Comparison of ENCODE assay signal across 18 cellular contexts in the genomic region with DNA sequence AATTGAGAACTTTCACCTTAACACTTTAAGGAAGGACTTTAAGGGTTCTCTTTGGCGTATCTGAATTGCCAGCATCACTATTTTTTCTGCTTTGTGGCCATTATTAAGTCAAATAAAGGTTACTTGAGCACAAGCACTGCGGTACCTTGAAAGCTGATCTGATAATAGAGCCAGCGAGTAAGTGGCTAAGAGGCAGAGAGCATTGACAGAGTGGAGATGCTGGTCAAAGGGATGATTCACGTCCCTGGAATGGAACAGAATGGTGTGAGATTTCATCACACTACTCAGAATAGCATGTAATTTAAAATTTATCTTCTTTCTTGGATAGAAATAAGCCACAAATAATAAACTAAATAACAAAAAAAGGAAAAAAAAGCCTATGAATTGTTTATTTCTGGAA. TPM values are rescaled to one million over a fixed set of nuclear protein-coding genes. Genes with fewer than 3 reads are reported as not detected.
DNase-seq lines count a peak whose midpoint lies in the region; ATAC-seq and TF ChIP-seq lines count a peak whose summit lies in the region.
"Had no signal": no experiment of that assay in that cellular context is flagged by ENCODE, and none has a peak within 500 bp of the region (broad histone marks: within the 10 kb centered on the region; RNA-seq: fewer than 3 reads in every experiment).

No MANE protein-coding gene starts in this region.

- no peak for TF ChIP-seq RAD21 in SK-N-SH (IDR thresholded peaks at IDR 0.05; ENCODE audit: low read length)

- ATAC-seq in SK-N-SH treated with all-trans-retinoic acid at 6 μM for 48 hours (peak; percentile 50; the same call in 2 of the 3 replicates), HG02981 (IDR thresholded peaks at IDR 0.05; ENCODE audit: unreplicated experiment) (no peak)
- ATAC-seq: activated CD4-positive, alpha-beta T cell treated with anti-CD3 and anti-CD28 coated beads for 36 hours had no signal

- no peak for TF ChIP-seq CTCF in SK-N-SH (IDR thresholded peaks at IDR 0.05)
- TF ChIP-seq CTCF in fibroblast of the aortic adventitia (IDR thresholded peaks at IDR 0.05; ENCODE audit: insufficient read depth, low read length), result no peak

- H3K27ac ChIP-seq in SK-N-SH (ENCODE audit: low read depth in 2 of 2, low read length in 1 of 2), result no peak overlapping the region
- H3K27ac ChIP-seq: 22Rv1, PC-9 had no signal

- no peak for DNase-seq in SK-N-SH
- DNase-seq in SW480 (ENCODE audit: low spot score), result peak; percentile 2
- DNase-seq in fibroblast of the aortic adventitia (ENCODE audit: low read depth), result peak; percentile 52
- peak; percentile 8 for DNase-seq in stromal cell of bone marrow (ENCODE audit: low read depth)
- no peak for DNase-seq in NCI-H1105 (lab: John Stamatoyannopoulos, UW)
- no peak for DNase-seq in HEK293T (ENCODE audit: extremely low spot score)
- DNase-seq: activated CD4-positive, alpha-beta T cell treated with anti-CD3 and anti-CD28 coated beads for 36 hours; activated T-cell treated with anti-CD3 and anti-CD28 coated beads for 4 hours; CD8-positive, alpha-beta memory T cell; NCI-H2227 treated with DMSO at 0.1 percent for 48 hours; substantia nigra had no signal

- POLR2A ChIA-PET in SK-N-SH (lab: Yijun Ruan, JAX) (no interaction called here), HEK293T (lab: Yijun Ruan, JAX) (no interaction called here)

- no peaks in the 10 kb centered on the region for H3K27me3 ChIP-seq in SK-N-SH (ENCODE audit: insufficient read depth)

- H4K20me1 ChIP-seq in SK-N-SH (ENCODE audit: insufficient read depth), result no peaks in the 10 kb centered on the region

- H3K4me2 ChIP-seq in SK-N-SH, result no peak overlapping the region
- H3K4me2 ChIP-seq: PC-9 had no signal

- H3K36me3 ChIP-seq in SK-N-SH (replicated peaks in 1 of 2; ENCODE audit: control insufficient read depth in 1 of 2, insufficient read depth in 2 of 2, low read length in 1 of 2), result no peaks in the 10 kb centered on the region

- no peaks in the 10 kb centered on the region for H3K4me1 ChIP-seq in SK-N-SH (ENCODE audit: control insufficient read depth in 1 of 2, insufficient read depth in 2 of 2, low read depth in 1 of 2, low read length in 1 of 2)

- H2AFZ ChIP-seq in SK-N-SH (ENCODE audit: low read depth), result no peak overlapping the region
- H2AFZ ChIP-seq: PC-9 had no signal

- H3K79me2 ChIP-seq in SK-N-SH (ENCODE audit: insufficient read depth), result no peaks in the 10 kb centered on the region

- H3K9me3 ChIP-seq in SK-N-SH, result no peaks in the 10 kb centered on the region

- H3K9me2 ChIP-seq in SK-N-SH, result no peaks in the 10 kb centered on the region

- CTCF ChIA-PET in SK-N-SH (lab: Yijun Ruan, JAX), result no interaction called here
- CTCF ChIA-PET in HEK293T (lab: Yijun Ruan, JAX), result no interaction called here

- H3F3A ChIP-seq in SK-N-SH (replicated peaks; ENCODE audit: insufficient read depth), result no peaks in the 10 kb centered on the region

- 5% methylated on average over 4 of the region's 4 CpGs for WGBS in SK-N-SH (ENCODE audit: low lambda C conversion rate)

- no peak for TF ChIP-seq EP300 in SK-N-SH (IDR thresholded peaks at IDR 0.05; ENCODE audit: borderline replicate concordance in 1 of 2, low read depth in 1 of 2, low read length in 1 of 2)

- H3K9ac ChIP-seq in SK-N-SH, result no peak overlapping the region

- H3K4me3 ChIP-seq in SK-N-SH (ENCODE audit: low read depth in 2 of 2, low read length in 1 of 2), result no peak overlapping the region
- no peak overlapping the region for H3K4me3 ChIP-seq in fibroblast of the aortic adventitia (ENCODE audit: low read depth, low read length)
- H3K4me3 ChIP-seq: PC-9 had no signal

TF ChIP-seq in SK-N-SH treated with all-trans-retinoic acid at 6 μM for 48 hours, 23 proteins besides CTCF, POLR2A, EP300 and RAD21 (continues in another document):
- TF ChIP-seq, protein P1, sequence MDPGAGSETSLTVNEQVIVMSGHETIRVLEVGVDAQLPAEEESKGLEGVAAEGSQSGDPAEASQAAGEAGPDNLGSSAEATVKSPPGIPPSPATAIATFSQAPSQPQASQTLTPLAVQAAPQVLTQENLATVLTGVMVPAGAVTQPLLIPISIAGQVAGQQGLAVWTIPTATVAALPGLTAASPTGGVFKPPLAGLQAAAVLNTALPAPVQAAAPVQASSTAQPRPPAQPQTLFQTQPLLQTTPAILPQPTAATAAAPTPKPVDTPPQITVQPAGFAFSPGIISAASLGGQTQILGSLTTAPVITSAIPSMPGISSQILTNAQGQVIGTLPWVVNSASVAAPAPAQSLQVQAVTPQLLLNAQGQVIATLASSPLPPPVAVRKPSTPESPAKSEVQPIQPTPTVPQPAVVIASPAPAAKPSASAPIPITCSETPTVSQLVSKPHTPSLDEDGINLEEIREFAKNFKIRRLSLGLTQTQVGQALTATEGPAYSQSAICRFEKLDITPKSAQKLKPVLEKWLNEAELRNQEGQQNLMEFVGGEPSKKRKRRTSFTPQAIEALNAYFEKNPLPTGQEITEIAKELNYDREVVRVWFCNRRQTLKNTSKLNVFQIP (CRISPR knock-in tag; IDR thresholded peaks at IDR 0.05; ENCODE audit: borderline replicate concordance, low read depth), result no peak
- TF ChIP-seq ISL1 (CRISPR knock-in tag; IDR thresholded peaks at IDR 0.05) (no peak), ZNF565 (CRISPR knock-in tag; conservative IDR thresholded peaks at IDR 0.05; ENCODE audit: low read depth) (no peak), ZFP30 (CRISPR knock-in tag; IDR thresholded peaks at IDR 0.05) (no peak)

TF ChIP-seq in SK-N-SH, 30 proteins besides CTCF, POLR2A, EP300 and RAD21 (continues in another document):
- TF ChIP-seq RFX5 (IDR thresholded peaks at IDR 0.05; ENCODE audit: low read length) (no peak), GABPA (IDR thresholded peaks at IDR 0.05; ENCODE audit: low read depth) (no peak), YY1 (IDR thresholded peaks at IDR 0.05; ENCODE audit: low read depth) (no peak), MEF2A (IDR thresholded peaks at IDR 0.05; ENCODE audit: borderline replicate concordance, low read depth) (no peak), SIN3A (IDR thresholded peaks at IDR 0.05; ENCODE audit: borderline replicate concordance, low read depth, low read length) (no peak), SMC3 (IDR thresholded peaks at IDR 0.05; ENCODE audit: low read depth, low read length) (no peak)
- TF ChIP-seq, protein P2, sequence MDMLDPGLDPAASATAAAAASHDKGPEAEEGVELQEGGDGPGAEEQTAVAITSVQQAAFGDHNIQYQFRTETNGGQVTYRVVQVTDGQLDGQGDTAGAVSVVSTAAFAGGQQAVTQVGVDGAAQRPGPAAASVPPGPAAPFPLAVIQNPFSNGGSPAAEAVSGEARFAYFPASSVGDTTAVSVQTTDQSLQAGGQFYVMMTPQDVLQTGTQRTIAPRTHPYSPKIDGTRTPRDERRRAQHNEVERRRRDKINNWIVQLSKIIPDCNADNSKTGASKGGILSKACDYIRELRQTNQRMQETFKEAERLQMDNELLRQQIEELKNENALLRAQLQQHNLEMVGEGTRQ (IDR thresholded peaks at IDR 0.05; ENCODE audit: borderline replicate concordance, low read depth, low read length), result no peak
- TF ChIP-seq, protein P3, sequence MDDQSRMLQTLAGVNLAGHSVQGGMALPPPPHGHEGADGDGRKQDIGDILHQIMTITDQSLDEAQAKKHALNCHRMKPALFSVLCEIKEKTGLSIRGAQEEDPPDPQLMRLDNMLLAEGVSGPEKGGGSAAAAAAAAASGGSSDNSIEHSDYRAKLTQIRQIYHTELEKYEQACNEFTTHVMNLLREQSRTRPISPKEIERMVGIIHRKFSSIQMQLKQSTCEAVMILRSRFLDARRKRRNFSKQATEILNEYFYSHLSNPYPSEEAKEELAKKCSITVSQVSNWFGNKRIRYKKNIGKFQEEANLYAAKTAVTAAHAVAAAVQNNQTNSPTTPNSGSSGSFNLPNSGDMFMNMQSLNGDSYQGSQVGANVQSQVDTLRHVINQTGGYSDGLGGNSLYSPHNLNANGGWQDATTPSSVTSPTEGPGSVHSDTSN (IDR thresholded peaks at IDR 0.05), result no peak

TF ChIP-seq in HEK293T, 16 proteins besides CTCF, POLR2A, EP300 and RAD21:
- no peak for TF ChIP-seq SUZ12 (IDR thresholded peaks at IDR 0.05)
- no peak for TF ChIP-seq CTBP1 (IDR thresholded peaks at IDR 0.05; ENCODE audit: borderline replicate concordance)
- no peak for TF ChIP-seq BHLHE40 (IDR thresholded peaks at IDR 0.05; ENCODE audit: borderline replicate concordance)
- TF ChIP-seq LEF1 (IDR thresholded peaks at IDR 0.05; ENCODE audit: borderline replicate concordance), result no peak
- no peak for TF ChIP-seq L3MBTL2 (conservative IDR thresholded peaks at IDR 0.05)
- no peak for TF ChIP-seq ZNF384 (IDR thresholded peaks at IDR 0.05)
- TF ChIP-seq NFRKB (IDR thresholded peaks at IDR 0.05), result no peak
- TF ChIP-seq HDGF (IDR thresholded peaks at IDR 0.05; ENCODE audit: borderline replicate concordance), result no peak
- TF ChIP-seq SP1 (IDR thresholded peaks at IDR 0.05), result no peak
- no peak for TF ChIP-seq FOXA1 (IDR thresholded peaks at IDR 0.05)
- TF ChIP-seq, protein P4, sequence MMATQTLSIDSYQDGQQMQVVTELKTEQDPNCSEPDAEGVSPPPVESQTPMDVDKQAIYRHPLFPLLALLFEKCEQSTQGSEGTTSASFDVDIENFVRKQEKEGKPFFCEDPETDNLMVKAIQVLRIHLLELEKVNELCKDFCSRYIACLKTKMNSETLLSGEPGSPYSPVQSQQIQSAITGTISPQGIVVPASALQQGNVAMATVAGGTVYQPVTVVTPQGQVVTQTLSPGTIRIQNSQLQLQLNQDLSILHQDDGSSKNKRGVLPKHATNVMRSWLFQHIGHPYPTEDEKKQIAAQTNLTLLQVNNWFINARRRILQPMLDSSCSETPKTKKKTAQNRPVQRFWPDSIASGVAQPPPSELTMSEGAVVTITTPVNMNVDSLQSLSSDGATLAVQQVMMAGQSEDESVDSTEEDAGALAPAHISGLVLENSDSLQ (IDR thresholded peaks at IDR 0.05), result no peak
- TF ChIP-seq ARNT (IDR thresholded peaks at IDR 0.05), result no peak
- no peak for TF ChIP-seq FOXK2 (IDR thresholded peaks at IDR 0.05)
- TF ChIP-seq TARDBP (IDR thresholded peaks at IDR 0.05), result no peak
- TF ChIP-seq ELF4 (IDR thresholded peaks at IDR 0.05), result no peak
- no peak for TF ChIP-seq FOXM1 (IDR thresholded peaks at IDR 0.05; ENCODE audit: borderline replicate concordance)

RNA-seq across cellular contexts. Expression of a gene that starts 57.1 kb away (rescaled TPM):
- 6.2 and 7.8 TPM in 2 replicates for polyA plus RNA-seq in SK-N-SH (2012; rRNA removed)
- polyA plus RNA-seq in SK-N-SH (2012; cell fraction: cytosol; rRNA removed), result 8.3 and 9.5 TPM in 2 replicates
- 1.3 and 2.9 TPM in 2 replicates for polyA plus RNA-seq in SK-N-SH (2012; cell fraction: nucleus; rRNA removed)
- not detected in 2 replicates for total RNA-seq in fibroblast of the aortic adventitia (ENCODE audit: low replicate concordance)
- total RNA-seq: activated CD4-positive, alpha-beta T cell treated with anti-CD3 and anti-CD28 coated beads for 36 hours; CD8-positive, alpha-beta memory T cell; mesenteric fat pad; osteocyte; PC-9 had no signal
- polyA plus RNA-seq: CD8-positive, alpha-beta memory T cell; esophagus had no signal

Comparison
In these comparisons a context has a peak if more than half of its experiments do, and no peak if none do; other contexts are left out.
1. DNase-seq: peak in SW480 (single experiment), fibroblast of the aortic adventitia (single experiment) and stromal cell of bone marrow (single experiment); none in SK-N-SH (single experiment), NCI-H1105 (single experiment) and HEK293T (single experiment).